ENCODE assay signal across 11 cellular contexts in genomic region chr1:61950418-61950817, GRCh38.
DNase-seq lines count a peak whose midpoint lies in the region; ATAC-seq and TF ChIP-seq lines count a peak whose summit lies in the region.
"Had no signal": no experiment of that assay in that cellular context is flagged by ENCODE, and none has a peak within 500 bp of the region (broad histone marks: within the 10 kb centered on the region; RNA-seq: fewer than 3 reads in every experiment).

No MANE protein-coding gene starts in this region.

- H2AFZ ChIP-seq in GM23338: no peak overlapping the region

- no peaks in the 10 kb centered on the region for H3K79me2 ChIP-seq in GM23338 (replicated peaks; ENCODE audit: insufficient read depth)

- ATAC-seq in GM23338 (peak; percentile 52), GM21737 (IDR thresholded peaks at IDR 0.05; ENCODE audit: unreplicated experiment) (no peak)
- no peak for ATAC-seq in activated CD4-positive, CD25-positive, alpha-beta regulatory T cell treated with anti-CD3 and anti-CD28 coated beads, Interleukin-2, amount 50 U/mL, for 24 hours

- no peak overlapping the region for H3K27ac ChIP-seq in A673 (ENCODE audit: low read depth, low read length, poor library complexity, severe bottlenecking)
- peak overlapping the region; percentile 94 for H3K27ac ChIP-seq in GM23338 (ENCODE audit: low read depth)
- H3K27ac ChIP-seq in ascending aorta: no peak overlapping the region
- H3K27ac ChIP-seq: skin epidermis had no signal

- peak overlapping the region; percentile 17; the same call in 1 of the 3 replicates for H3K4me3 Mint-ChIP-seq in GM23338
- H3K4me3 Mint-ChIP-seq in glutamatergic neuron (ENCODE audit: unreplicated experiment): no peak overlapping the region
- H3K4me3 Mint-ChIP-seq: activated naive CD8-positive, alpha-beta T cell had no signal

- in situ Hi-C loops in SK-MEL-5 (cut with HindIII; ENCODE audit: low pct_unique_long_range_greater_than_20kb, low sequenced_read_pairs): no loop called here

- CTCF ChIA-PET in A673 (lab: Charles Lee): no interaction called here

- TF ChIP-seq CTCF in A673 (conservative IDR thresholded peaks at IDR 0.05; ENCODE audit: low read depth, low read length): peak; percentile 66
- TF ChIP-seq CTCF in GM23338 (conservative IDR thresholded peaks at IDR 0.05; ENCODE audit: low read depth in 2 of 2): peak; percentile 55 to 80
- TF ChIP-seq CTCF in glutamatergic neuron (IDR thresholded peaks at IDR 0.05; ENCODE audit: partially characterized antibody, unreplicated experiment): peak; percentile 33
- TF ChIP-seq CTCF in ascending aorta (IDR thresholded peaks at IDR 0.05): peak in 1 of 3 experiments; percentile 18

- H3K4me1 ChIP-seq in A673 (ENCODE audit: insufficient read depth, low read length, poor library complexity, severe bottlenecking): peaks cover 38% of the 10 kb centered on the region
- H3K4me1 ChIP-seq in GM23338 (ENCODE audit: insufficient read depth): peaks cover 30% of the 10 kb centered on the region
- no peaks in the 10 kb centered on the region for H3K4me1 ChIP-seq in ascending aorta

- no peaks in the 10 kb centered on the region for H3K9me2 ChIP-seq in GM23338 (ENCODE audit: insufficient read depth)

- H3K4me1 Mint-ChIP-seq in GM23338: peaks cover 34% of the 10 kb centered on the region
- H3K4me1 Mint-ChIP-seq in glutamatergic neuron (ENCODE audit: low read depth, unreplicated experiment): peaks cover 4% of the 10 kb centered on the region

- no peaks in the 10 kb centered on the region for H3K27me3 Mint-ChIP-seq in GM23338 (ENCODE audit: insufficient read depth, low read depth, poor library complexity)
- H3K27me3 Mint-ChIP-seq in glutamatergic neuron (ENCODE audit: unreplicated experiment): no peaks in the 10 kb centered on the region
- H3K27me3 Mint-ChIP-seq: activated naive CD8-positive, alpha-beta T cell had no signal

- no peak overlapping the region for H3K4me2 ChIP-seq in GM23338

- H3F3A ChIP-seq in GM23338 (replicated peaks; ENCODE audit: low read depth): no peaks in the 10 kb centered on the region

- BruUV-seq in A673 (replicated peaks; lab: Mats Ljungman, UMichigan): no TSS peak

- H4K20me1 ChIP-seq in GM23338 (replicated peaks; ENCODE audit: insufficient read depth): no peaks in the 10 kb centered on the region

- H3K36me3 Mint-ChIP-seq in GM23338 (ENCODE audit: low read depth) (peaks cover 2% of the 10 kb centered on the region; the same call in 2 of the 3 replicates), glutamatergic neuron (ENCODE audit: unreplicated experiment) (no peaks in the 10 kb centered on the region)

- peak overlapping the region; percentile 95 for H3K27ac Mint-ChIP-seq in GM23338
- no peak overlapping the region for H3K27ac Mint-ChIP-seq in glutamatergic neuron (ENCODE audit: unreplicated experiment)
- H3K27ac Mint-ChIP-seq: activated naive CD8-positive, alpha-beta T cell had no signal

- DNase-seq in A673 (ENCODE audit: low spot score) (peak; percentile 54), GM23338 (ENCODE audit: low spot score) (peak; percentile 78), SK-MEL-5 (ENCODE audit: low read depth, low spot score) (peak; percentile 38), glutamatergic neuron (no peak), ascending aorta (ENCODE audit: low spot score in 2 of 2) (no peak), H4 (ENCODE audit: low spot score) (no peak)
- DNase-seq: COR-L47 had no signal

- H3K9me3 ChIP-seq in A673 (ENCODE audit: low read depth, low read length, poor library complexity, severe bottlenecking): no peaks in the 10 kb centered on the region
- no peaks in the 10 kb centered on the region for H3K9me3 ChIP-seq in ascending aorta

- POLR2A ChIA-PET in A673 (lab: Charles Lee; ENCODE audit: low non-redundant PET): no interaction called here

- no peaks in the 10 kb centered on the region for H3K9me3 Mint-ChIP-seq in GM23338
- H3K9me3 Mint-ChIP-seq in glutamatergic neuron (ENCODE audit: unreplicated experiment): peaks cover 2% of the 10 kb centered on the region

- intact Hi-C loops in A673 (cut with micrococcal nuclease; ENCODE audit: unreplicated experiment) (loop anchor here (10.0 kb wide), 2 partner anchors 124 to 484 kb away; partner anchors contain the start of gene USP1), ascending aorta (cut with DNase I) (no loop called here)

- H3K36me3 ChIP-seq in A673 (ENCODE audit: insufficient read depth, low read length, poor library complexity, severe bottlenecking): no peaks in the 10 kb centered on the region
- H3K36me3 ChIP-seq in GM23338 (ENCODE audit: insufficient read depth): no peaks in the 10 kb centered on the region
- H3K36me3 ChIP-seq in ascending aorta: no peaks in the 10 kb centered on the region

- H3K27me3 ChIP-seq in A673 (replicated peaks; ENCODE audit: insufficient read depth, low read depth, low read length, poor library complexity): no peaks in the 10 kb centered on the region
- no peaks in the 10 kb centered on the region for H3K27me3 ChIP-seq in GM23338 (ENCODE audit: insufficient read depth)
- no peaks in the 10 kb centered on the region for H3K27me3 ChIP-seq in ascending aorta

- H3K4me3 ChIP-seq in A673 (ENCODE audit: low read depth, low read length, poor library complexity, severe bottlenecking) (no peak overlapping the region), GM23338 (no peak overlapping the region), ascending aorta (no peak overlapping the region)
- H3K4me3 ChIP-seq: skin epidermis had no signal

TF ChIP-seq in GM23338, 12 proteins besides CTCF, POLR2A, EP300 and RAD21 (continues in another document):
- TF ChIP-seq STAT1 (IDR thresholded peaks at IDR 0.05; ENCODE audit: unreplicated experiment): no peak
- TF ChIP-seq EZH2phosphoT487 (IDR thresholded peaks at IDR 0.05; ENCODE audit: unreplicated experiment): no peak
- no peak for TF ChIP-seq EZH2 (IDR thresholded peaks at IDR 0.05; ENCODE audit: low read depth, unreplicated experiment)
- TF ChIP-seq ZNF114 (CRISPR knock-in tag; IDR thresholded peaks at IDR 0.05): no peak
- no peak for TF ChIP-seq ZNF331 (CRISPR knock-in tag; IDR thresholded peaks at IDR 0.05; ENCODE audit: low read depth)
- TF ChIP-seq JUNB (IDR thresholded peaks at IDR 0.05; ENCODE audit: unreplicated experiment): no peak
- TF ChIP-seq CREB1 (CRISPR knock-in tag; IDR thresholded peaks at IDR 0.05; ENCODE audit: low read depth): no peak
- no peak for TF ChIP-seq REST (IDR thresholded peaks at IDR 0.05; ENCODE audit: unreplicated experiment)
- TF ChIP-seq NANOG (IDR thresholded peaks at IDR 0.05; ENCODE audit: borderline replicate concordance): no peak

Comparison
In these comparisons a context has a peak if more than half of its experiments do, and no peak if none do; other contexts are left out.
1. DNase-seq: peak in A673 (single experiment), GM23338 (single experiment) and SK-MEL-5 (single experiment); none in glutamatergic neuron (single experiment), ascending aorta (0 of 2) and H4 (single experiment).